15 cellular contexts compared by ENCODE assay signal in the genomic region with DNA sequence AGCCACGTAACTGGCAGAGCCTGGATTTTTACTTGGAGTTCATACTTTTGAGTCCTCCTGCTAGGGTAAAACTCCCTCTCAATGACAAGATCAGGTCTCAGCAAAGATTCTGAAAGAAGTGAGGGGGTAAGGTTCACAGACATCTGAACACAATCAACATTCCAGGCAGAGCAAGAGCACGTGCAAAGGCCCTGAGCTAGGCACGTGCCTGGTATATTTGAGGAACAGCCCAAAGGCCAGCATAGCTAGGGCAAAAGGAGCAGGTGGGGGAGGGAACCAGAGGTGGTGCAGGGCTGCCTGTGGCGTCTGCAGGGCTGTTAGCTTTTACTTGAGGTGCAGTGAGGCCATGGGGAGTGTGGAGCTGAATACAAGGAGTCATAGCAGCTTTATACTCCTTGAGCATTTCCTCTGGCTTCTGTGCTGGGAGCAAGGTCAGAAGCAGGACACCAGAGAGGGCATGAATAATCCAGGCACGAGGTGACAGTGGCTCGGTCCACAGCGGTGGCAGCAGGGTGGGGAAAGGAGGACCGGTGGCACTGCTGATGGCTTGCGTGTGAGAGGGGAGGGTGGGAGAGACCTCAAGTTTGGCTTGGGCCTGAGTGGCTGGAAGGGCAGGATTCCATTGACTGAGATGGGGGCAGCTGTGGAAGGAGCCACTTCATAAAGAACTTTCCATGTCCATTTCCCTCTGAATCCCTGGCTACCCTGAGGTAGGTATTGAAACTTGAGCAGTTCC. TPM values are rescaled to one million over a fixed set of nuclear protein-coding genes. Genes with fewer than 3 reads are reported as not detected.
A peak's percentile ranks its signal among the peaks of the same experiment; 100 is the strongest.
DNase-seq lines count a peak whose midpoint lies in the region; ATAC-seq and TF ChIP-seq lines count a peak whose summit lies in the region.
"Had no signal": no experiment of that assay in that cellular context is flagged by ENCODE, and none has a peak within 500 bp of the region (broad histone marks: within the 10 kb centered on the region; RNA-seq: fewer than 3 reads in every experiment).

No MANE protein-coding gene starts in this region.

- no peaks in the 10 kb centered on the region for H3K4me1 ChIP-seq in transverse colon

- H3K4me3 Mint-ChIP-seq in T-helper 17 cell = no peak overlapping the region
- H3K4me3 Mint-ChIP-seq: CD4-positive, alpha-beta memory T cell; H9 had no signal

- TF ChIP-seq EP300 in transverse colon (IDR thresholded peaks at IDR 0.05; ENCODE audit: low read depth) = no peak

- no peak for TF ChIP-seq CTCF in transverse colon (IDR thresholded peaks at IDR 0.05)

- H3K27ac ChIP-seq in cingulate gyrus (ENCODE audit: low read depth, low read length) (peak overlapping the region; percentile 41), transverse colon (no peak overlapping the region)
- H3K27ac ChIP-seq: GM23248 had no signal

- no peak for TF ChIP-seq POLR2A in transverse colon (IDR thresholded peaks at IDR 0.05)

- H3K27me3 ChIP-seq in transverse colon = peaks cover 4% of the 10 kb centered on the region

- H3K27ac Mint-ChIP-seq in T-helper 17 cell = peak overlapping the region; percentile 69

- H3K27me3 Mint-ChIP-seq in T-helper 17 cell = peaks cover 39% of the 10 kb centered on the region

- H3K4me1 Mint-ChIP-seq in T-helper 17 cell = no peaks in the 10 kb centered on the region
- H3K4me1 Mint-ChIP-seq: CD4-positive, alpha-beta memory T cell had no signal

- WGBS in transverse colon (ENCODE audit: low coverage in 1 of 2), 2 donors = 74% methylated on average over 9 of the region's 9 CpGs; no CpG with 5 or more reads in 1 of the 2 donors

- DNase-seq in HEK293T (ENCODE audit: extremely low spot score) (no peak), T-helper 17 cell (no peak), NCI-H1417 treated with DMSO at 0.1 percent for 48 hours (lab: John Stamatoyannopoulos, UW) (no peak), transverse colon (no peak)
- DNase-seq: C1 segment of cervical spinal cord; Calu3; CD4-positive, alpha-beta memory T cell; COR-L47; DMS53; DND-41; GM23248; H9 had no signal

- CTCF ChIA-PET in HEK293T (lab: Yijun Ruan, JAX) = no interaction called here

- POLR2A ChIA-PET in HEK293T (lab: Yijun Ruan, JAX) = no interaction called here

- no peaks in the 10 kb centered on the region for H3K36me3 ChIP-seq in transverse colon

- intact Hi-C loops in transverse colon (cut with DNase I; ENCODE audit: low total_unique reads) = no loop called here

- H3K9me3 ChIP-seq in T-helper 17 cell (ENCODE audit: control insufficient read depth, low read length, poor library complexity, severe bottlenecking) (no peaks in the 10 kb centered on the region), transverse colon (no peaks in the 10 kb centered on the region)

- H3K36me3 Mint-ChIP-seq in T-helper 17 cell (ENCODE audit: low read depth) = no peaks in the 10 kb centered on the region
- H3K36me3 Mint-ChIP-seq: CD4-positive, alpha-beta memory T cell had no signal

- ATAC-seq in T-helper 17 cell = no peak
- ATAC-seq in GM18868 (IDR thresholded peaks at IDR 0.05; ENCODE audit: unreplicated experiment) = no peak
- ATAC-seq: HCT116 had no signal

- in situ Hi-C loops in transverse colon (cut with MboI; ENCODE audit: low pct_ligation_motif_present in 1 of 4, low pct_unique_long_range_greater_than_20kb in 1 of 4, low sequenced_read_pairs in 3 of 4) = no loop called here

- H3K4me3 ChIP-seq in transverse colon = no peak overlapping the region
- H3K4me3 ChIP-seq: GM23248 had no signal

TF ChIP-seq in HEK293T, 16 proteins besides CTCF, POLR2A, EP300 and RAD21:
- no peak for TF ChIP-seq ARNT (IDR thresholded peaks at IDR 0.05)
- TF ChIP-seq NFRKB (IDR thresholded peaks at IDR 0.05) = no peak
- no peak for TF ChIP-seq FOXM1 (IDR thresholded peaks at IDR 0.05; ENCODE audit: borderline replicate concordance)
- no peak for TF ChIP-seq SP1 (IDR thresholded peaks at IDR 0.05)
- no peak for TF ChIP-seq BHLHE40 (IDR thresholded peaks at IDR 0.05; ENCODE audit: borderline replicate concordance)
- no peak for TF ChIP-seq ELF4 (IDR thresholded peaks at IDR 0.05)
- 0 out of 2 replicates have a peak, but pooled peaks have one; percentile 25 for TF ChIP-seq L3MBTL2 (conservative IDR thresholded peaks at IDR 0.05)
TF ChIP-seq in HEK293T: peak in this region for 1.

RNA-seq across cellular contexts. Expression of gene DLGAP4, which starts 57.0 kb away (rescaled TPM):
- total RNA-seq in T-helper 17 cell (10 to 100 TPM; 33.9 to 45.4 TPM), transverse colon (100 to 1,000 TPM in 1 of 4 donors, 10 to 100 TPM in 3; 33.5 to 159 (median 56.6) TPM)
